Comparison of ENCODE assay signal across 17 cellular contexts in the genomic region with DNA sequence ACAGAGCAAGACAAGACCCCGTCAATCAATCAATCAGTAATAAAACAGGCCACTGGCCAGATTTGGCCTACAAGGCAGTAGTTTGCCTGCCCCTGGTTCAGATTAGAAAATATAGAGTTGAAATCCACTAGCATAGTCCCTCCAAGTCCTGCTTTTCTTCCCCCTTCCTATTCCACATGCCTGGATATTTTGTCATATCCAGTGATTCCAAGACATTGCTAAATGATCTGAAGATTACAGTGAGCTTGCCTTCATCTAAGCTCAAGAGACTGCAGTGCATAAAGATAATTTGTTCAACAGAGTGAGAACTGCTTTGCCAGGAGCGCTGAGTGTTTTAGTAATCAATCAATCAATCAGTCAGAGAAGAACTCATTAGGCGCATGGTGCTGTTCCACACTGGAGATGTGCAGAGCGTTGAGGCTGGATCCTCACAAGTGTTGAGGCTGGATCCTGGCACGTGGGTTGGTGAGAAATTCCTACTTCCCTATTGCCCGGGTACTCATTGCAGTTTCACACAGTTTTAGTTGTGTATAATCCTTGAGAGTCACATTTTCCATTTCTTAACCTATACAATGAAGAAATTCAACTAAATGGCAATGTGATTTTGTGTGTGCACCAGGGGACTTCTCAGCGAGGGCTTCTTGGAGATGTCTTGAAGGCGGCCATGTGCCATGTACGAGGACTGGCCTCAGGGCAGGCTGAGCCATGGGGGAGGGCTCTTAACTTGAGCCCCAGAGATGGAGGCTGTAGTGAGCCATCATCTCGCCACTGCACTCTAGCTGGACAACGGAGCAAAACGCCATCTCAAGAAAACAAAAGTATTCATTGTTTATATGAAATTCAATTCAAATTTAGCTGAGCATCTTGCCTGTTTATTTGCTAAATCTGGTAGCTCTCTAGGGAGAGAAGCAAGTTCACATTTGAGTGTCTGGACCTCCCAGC.
DNase-seq lines count a peak whose midpoint lies in the region; ATAC-seq and TF ChIP-seq lines count a peak whose summit lies in the region.
"Had no signal": no experiment of that assay in that cellular context is flagged by ENCODE, and none has a peak within 500 bp of the region (broad histone marks: within the 10 kb centered on the region; RNA-seq: fewer than 3 reads in every experiment).

No MANE protein-coding gene starts in this region.

- intact Hi-C loops in left ventricle myocardium inferior (cut with micrococcal nuclease): no loop called here
- intact Hi-C loops in cardiac septum (cut with DNase I): no loop called here
- intact Hi-C loops in tibial artery (cut with DNase I; ENCODE audit: low total_unique reads): no loop called here

- H3K79me2 ChIP-seq in OCI-LY1 (ENCODE audit: insufficient read depth, low read length): no peaks in the 10 kb centered on the region
- H3K79me2 ChIP-seq: parathyroid adenoma had no signal

- H4K20me1 ChIP-seq in OCI-LY1 (ENCODE audit: insufficient read depth, low read length): no peaks in the 10 kb centered on the region

- H3K4me1 ChIP-seq in left ventricle myocardium inferior (peaks cover 51% of the 10 kb centered on the region), OCI-LY1 (ENCODE audit: insufficient read depth, low read length, severe bottlenecking) (peaks cover 35% of the 10 kb centered on the region), tibial artery (peaks cover 0 to 49% (median 35%) of the 10 kb centered on the region in 4 donors)
- H3K4me1 ChIP-seq: parathyroid adenoma had no signal

- H3F3A ChIP-seq in OCI-LY1 (ENCODE audit: insufficient read depth, low read length): peaks cover 2% of the 10 kb centered on the region; the same call in 1 of the 2 replicates

- H3K36me3 ChIP-seq in left ventricle myocardium inferior: no peaks in the 10 kb centered on the region
- H3K36me3 ChIP-seq in OCI-LY1 (ENCODE audit: insufficient read depth, low read length): no peaks in the 10 kb centered on the region
- no peaks in the 10 kb centered on the region for H3K36me3 ChIP-seq in tibial artery
- H3K36me3 ChIP-seq: left lung, spleen had no signal

- H3K27ac ChIP-seq in left ventricle myocardium inferior (replicated peaks) (peak overlapping the region; percentile 67), OCI-LY1 (ENCODE audit: low read depth, low read length, poor library complexity, severe bottlenecking) (no peak overlapping the region), tibial artery (peak overlapping the region; percentile 70 to 87)
- H3K27ac ChIP-seq: left lung, parathyroid adenoma, SK-N-MC, spleen had no signal

- H3K9me3 ChIP-seq in left ventricle myocardium inferior (replicated peaks): no peaks in the 10 kb centered on the region
- no peaks in the 10 kb centered on the region for H3K9me3 ChIP-seq in OCI-LY1 (ENCODE audit: low read length)
- H3K9me3 ChIP-seq in tibial artery: no peaks in the 10 kb centered on the region
- H3K9me3 ChIP-seq: left lung, spleen had no signal

- no peaks in the 10 kb centered on the region for H3K9me2 ChIP-seq in OCI-LY1 (ENCODE audit: low read depth, low read length)

- no peak overlapping the region for H3K4me3 ChIP-seq in left ventricle myocardium inferior
- no peak overlapping the region for H3K4me3 ChIP-seq in OCI-LY1 (ENCODE audit: low read depth, low read length, poor library complexity, severe bottlenecking)
- H3K4me3 ChIP-seq in fibroblast of villous mesenchyme (ENCODE audit: low read depth, low read length): no peak overlapping the region
- H3K4me3 ChIP-seq in tibial artery: no peak overlapping the region
- H3K4me3 ChIP-seq: left lung, SK-N-MC, spleen had no signal

- peak overlapping the region; percentile 74; the same call in 1 of the 2 replicates for H2AFZ ChIP-seq in OCI-LY1 (ENCODE audit: low read length)
- H2AFZ ChIP-seq: parathyroid adenoma had no signal

- no peaks in the 10 kb centered on the region for H3K27me3 ChIP-seq in left ventricle myocardium inferior (ENCODE audit: low read depth)
- no peaks in the 10 kb centered on the region for H3K27me3 ChIP-seq in OCI-LY1 (ENCODE audit: insufficient read depth, low read length)
- no peaks in the 10 kb centered on the region for H3K27me3 ChIP-seq in tibial artery
- H3K27me3 ChIP-seq: left lung, spleen had no signal

- no peak overlapping the region for H3K4me2 ChIP-seq in OCI-LY1 (ENCODE audit: low read length)

- no peak overlapping the region for H3K9ac ChIP-seq in OCI-LY1 (ENCODE audit: low read length)
- H3K9ac ChIP-seq: parathyroid adenoma had no signal

- no peak for ATAC-seq in GM21515 (IDR thresholded peaks at IDR 0.05; ENCODE audit: unreplicated experiment)
- ATAC-seq: left lung; stimulated activated naive CD8-positive, alpha-beta T cell treated with anti-CD3 and anti-CD28 coated beads, Interleukin-15, Interleukin-2, amounts not matched to agents 100 U/mL and 50 U/mL, for 24 hours had no signal

- DNase-seq in left ventricle myocardium inferior (no peak), cardiac septum (ENCODE audit: low spot score) (no peak), fibroblast of villous mesenchyme (ENCODE audit: low read depth) (peak; percentile 44), tibial artery (peak; percentile 45 to 64), SW 1271 (lab: John Stamatoyannopoulos, UW) (no peak)
- DNase-seq in NK-92 treated with Interleukin-12 subunit alpha and Interleukin-12 subunit beta, amount 100 ng/mL, for 24 hours (lab: John Stamatoyannopoulos, UW): no peak
- DNase-seq: activated naive CD4-positive, alpha-beta T cell treated with anti-CD3 and anti-CD28 coated beads, Interleukin-2, amount 50 U/mL, for 16 hours; effector CD8-positive, alpha-beta T cell; HFFc6; KBM-7; left lung; spleen; stimulated activated naive CD8-positive, alpha-beta T cell treated with anti-CD3 and anti-CD28 coated beads, Interleukin-15, Interleukin-2, amounts not matched to agents 100 U/mL and 50 U/mL, for 24 hours had no signal

- TF ChIP-seq CTCF in left ventricle myocardium inferior (IDR thresholded peaks at IDR 0.05; ENCODE audit: borderline replicate concordance): no peak
- TF ChIP-seq CTCF in OCI-LY1 (IDR thresholded peaks at IDR 0.05; ENCODE audit: low read length): no peak
- TF ChIP-seq CTCF in fibroblast of villous mesenchyme (IDR thresholded peaks at IDR 0.05; ENCODE audit: insufficient read depth, low read depth, low read length): no peak
- no peak for TF ChIP-seq CTCF in tibial artery (IDR thresholded peaks at IDR 0.05)

Comparison
In these comparisons a context has a peak if more than half of its experiments do, and no peak if none do; other contexts are left out.
1. DNase-seq: peak in fibroblast of villous mesenchyme (single experiment) and tibial artery (2 of 2); none in left ventricle myocardium inferior (single experiment), cardiac septum (single experiment), SW 1271 (0 of 2) and NK-92 treated with Interleukin-12 subunit alpha and Interleukin-12 subunit beta, amount 100 ng/mL, for 24 hours (single experiment).